In the genomic region with DNA sequence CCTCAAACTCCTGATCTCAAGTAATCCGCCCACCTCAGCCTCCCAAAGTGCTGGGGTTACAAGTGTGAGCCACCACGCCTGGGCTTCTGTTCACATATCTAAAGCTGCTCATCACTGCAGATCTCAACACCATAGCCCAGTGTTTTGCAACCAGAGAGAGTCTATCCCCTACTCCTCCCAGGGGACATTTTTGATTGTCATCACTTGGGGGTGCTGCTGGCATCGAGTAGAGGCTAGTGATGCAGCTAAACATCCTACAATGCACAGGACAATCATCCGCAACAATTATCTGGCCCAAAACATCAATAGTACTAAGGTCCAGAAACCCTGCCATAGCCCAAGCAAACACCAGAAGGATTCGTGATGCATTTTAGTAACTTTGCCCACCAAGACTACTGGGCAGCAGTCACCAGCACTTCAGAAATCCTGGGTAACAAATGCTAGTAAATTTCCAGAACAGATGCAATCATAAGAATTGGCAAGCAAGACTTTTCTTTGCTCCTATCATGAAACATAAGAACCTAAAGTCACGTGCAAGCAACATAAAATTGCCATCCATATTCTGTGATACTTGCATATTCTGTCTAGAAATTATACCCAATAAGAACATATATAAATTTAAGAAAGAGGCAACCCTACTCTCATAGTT, we compare ENCODE assay signal across 22 cellular contexts.
DNase-seq lines count a peak whose midpoint lies in the region; ATAC-seq, FAIRE-seq and TF ChIP-seq lines count a peak whose summit lies in the region.
"Had no signal": no experiment of that assay in that cellular context is flagged by ENCODE, and none has a peak within 500 bp of the region (broad histone marks: within the 10 kb centered on the region; RNA-seq: fewer than 3 reads in every experiment).

No MANE protein-coding gene starts in this region.

- no peaks in the 10 kb centered on the region for H3K27me3 Mint-ChIP-seq in glutamatergic neuron (ENCODE audit: unreplicated experiment)
- H3K27me3 Mint-ChIP-seq: B cell; CD4-positive, CD25-positive, alpha-beta regulatory T cell had no signal

- no peaks in the 10 kb centered on the region for H4K20me1 ChIP-seq in GM12878 (ENCODE audit: control insufficient read depth, insufficient read depth)

- ATAC-seq in GM12878 (no peak), HG03045 (IDR thresholded peaks at IDR 0.05; ENCODE audit: unreplicated experiment) (no peak), omental fat pad (ENCODE audit: low FRiP score) (no peak), HG03460 (IDR thresholded peaks at IDR 0.05; ENCODE audit: unreplicated experiment) (no peak)

- no peaks in the 10 kb centered on the region for H3K36me3 Mint-ChIP-seq in glutamatergic neuron (ENCODE audit: unreplicated experiment)
- H3K36me3 Mint-ChIP-seq: CD4-positive, CD25-positive, alpha-beta regulatory T cell had no signal

- no peak overlapping the region for H3K9ac ChIP-seq in GM12878 (ENCODE audit: control insufficient read depth, insufficient read depth, low read length)

- RAD21 ChIA-PET in GM12878 (lab: Charles Lee; ENCODE audit: unreplicated experiment) = no interaction called here

- POLR2A ChIA-PET in GM12878 (lab: Charles Lee) = no interaction called here

- DNase-seq in Ammon's horn (ENCODE audit: low spot score) (peak; percentile 30), HTR-8/SVneo (ENCODE audit: insufficient read length, low spot score) (peak; percentile 7), GM12878 (ENCODE audit: low read depth, low spot score) (no peak), glutamatergic neuron (no peak), SHP77 (lab: John Stamatoyannopoulos, UW) (no peak), omental fat pad (ENCODE audit: low spot score) (no peak)
- DNase-seq: ACHN; Caco-2; CD4-positive, CD25-positive, alpha-beta regulatory T cell; EL; IMR-90; Karpas-422; MG63; NCI-H1092 treated with DMSO at 0.1 percent for 48 hours; NCI-H2107; NCI-H526 treated with DMSO at 0.1 percent for 48 hours; RPMI8226; SW 1271 had no signal

- peaks cover 9% of the 10 kb centered on the region for H3K9me3 Mint-ChIP-seq in glutamatergic neuron (ENCODE audit: unreplicated experiment)

- H3K27ac ChIP-seq in GM12878 (ENCODE audit: control insufficient read depth, insufficient read depth) = no peak overlapping the region
- H3K27ac ChIP-seq: SJCRH30 had no signal

- TF ChIP-seq EP300 in GM12878 (IDR thresholded peaks at IDR 0.05; ENCODE audit: borderline replicate concordance in 1 of 2, control insufficient read depth in 1 of 2, low read depth in 2 of 2, low read length in 2 of 2) = no peak

- no TSS peak for BruUV-seq in GM12878 (replicated peaks; lab: Mats Ljungman, UMichigan)

- H3K9me3 ChIP-seq in GM12878 (replicated peaks; ENCODE audit: control insufficient read depth, insufficient read depth, low read length) = no peaks in the 10 kb centered on the region
- H3K9me3 ChIP-seq: Caco-2, MG63, SJCRH30 had no signal

- no peaks in the 10 kb centered on the region for H3K79me2 ChIP-seq in GM12878 (ENCODE audit: control insufficient read depth, insufficient read depth, low read length)

- in situ Hi-C loops in GM12878 (cut with MboI) = no loop called here

- TF ChIP-seq CTCF in GM12878 (IDR thresholded peaks at IDR 0.05 in 2 of 3, conservative IDR thresholded peaks at IDR 0.05 in 1 of 3; ENCODE audit: control insufficient read depth in 2 of 3, extremely low read depth in 1 of 3, insufficient read depth in 1 of 3, low read depth in 3 of 3, low read length in 3 of 3) (no peak), glutamatergic neuron (IDR thresholded peaks at IDR 0.05; ENCODE audit: partially characterized antibody, unreplicated experiment) (no peak), omental fat pad (IDR thresholded peaks at IDR 0.05) (no peak)

- no peaks in the 10 kb centered on the region for H3K4me1 ChIP-seq in GM12878 (ENCODE audit: control insufficient read depth, insufficient read depth, low read length)
- H3K4me1 ChIP-seq: Caco-2 had no signal

- intact Hi-C loops in GM12878 (cut with micrococcal nuclease; ENCODE audit: unreplicated experiment) = no loop called here

- peak; percentile 22; the same call in 1 of the 2 replicates for TF ChIP-seq RAD21 in GM12878 (IDR thresholded peaks at IDR 0.05; ENCODE audit: insufficient read depth, low read depth, low read length)

- H3K27me3 ChIP-seq in GM12878 (replicated peaks in 1 of 2; ENCODE audit: control insufficient read depth in 2 of 2, insufficient read depth in 2 of 2, low read length in 1 of 2) = no peaks in the 10 kb centered on the region
- H3K27me3 ChIP-seq: MG63, SJCRH30 had no signal

- peak overlapping the region; percentile 48 for H3K27ac Mint-ChIP-seq in glutamatergic neuron (ENCODE audit: unreplicated experiment)
- H3K27ac Mint-ChIP-seq: B cell; CD4-positive, CD25-positive, alpha-beta regulatory T cell had no signal

- WGBS in GM12878 (ENCODE audit: insufficient coverage, insufficient replicate concordance, low lambda C conversion rate, missing lambda C conversion rate) = 28% methylated on average over 6 of the region's 6 CpGs

- SMC1A ChIA-PET in GM12878 (lab: Charles Lee; ENCODE audit: uncharacterized antibody, unreplicated experiment) = no interaction called here

- H3K4me1 Mint-ChIP-seq in glutamatergic neuron (ENCODE audit: low read depth, unreplicated experiment) = peaks cover 30% of the 10 kb centered on the region
- H3K4me1 Mint-ChIP-seq: B cell had no signal

- H2AFZ ChIP-seq in GM12878 (ENCODE audit: control insufficient read depth, low read depth, low read length) = no peak overlapping the region

- no peak overlapping the region for H3K4me3 Mint-ChIP-seq in glutamatergic neuron (ENCODE audit: unreplicated experiment)
- H3K4me3 Mint-ChIP-seq: B cell; CD4-positive, CD25-positive, alpha-beta regulatory T cell had no signal

- FAIRE-seq in HTR-8/SVneo (lab: Jason Lieb, UNC) = no peak
- FAIRE-seq in GM12878 (lab: Jason Lieb, UNC) = no peak

- H3K36me3 ChIP-seq in GM12878 (ENCODE audit: control insufficient read depth in 2 of 2, insufficient read depth in 2 of 2, low read length in 1 of 2) = no peaks in the 10 kb centered on the region

- no peak for TF ChIP-seq POLR2A in GM12878 (IDR thresholded peaks at IDR 0.05; ENCODE audit: low read depth, low read length)

- H3K4me3 ChIP-seq in GM12878 = no peak overlapping the region
- H3K4me3 ChIP-seq: MG63, SJCRH30 had no signal

- no peak overlapping the region for H3K4me2 ChIP-seq in GM12878 (ENCODE audit: control insufficient read depth, insufficient read depth)

- CTCF ChIA-PET in GM12878 (lab: Yijun Ruan, JAX) = no interaction called here

TF ChIP-seq in GM12878, 131 proteins besides CTCF, POLR2A, EP300 and RAD21:
- TF ChIP-seq USF1 (IDR thresholded peaks at IDR 0.05; ENCODE audit: borderline replicate concordance, extremely low read length, insufficient read depth, low read depth, low read length) (no peak), NR2F1 (conservative IDR thresholded peaks at IDR 0.05) (no peak), RFX5 (IDR thresholded peaks at IDR 0.05; ENCODE audit: low read depth, low read length) (no peak), WRNIP1 (IDR thresholded peaks at IDR 0.05; ENCODE audit: borderline replicate concordance, low read depth, low read length) (no peak), EZH2 (IDR thresholded peaks at IDR 0.05; ENCODE audit: borderline replicate concordance, control insufficient read depth, low read depth, low read length) (no peak), YBX1 (IDR thresholded peaks at IDR 0.05) (no peak), ZNF384 (IDR thresholded peaks at IDR 0.05; ENCODE audit: borderline replicate concordance, low read depth, low read length) (no peak)

Comparison
In these comparisons a context has a peak if more than half of its experiments do, and no peak if none do; other contexts are left out.
1. DNase-seq: peak in Ammon's horn (single experiment) and HTR-8/SVneo (single experiment); none in GM12878 (single experiment), glutamatergic neuron (single experiment), SHP77 (0 of 2) and omental fat pad (single experiment).